2 cellular contexts compared by ENCODE assay signal in genomic region chr5:168302785-168303184, GRCh38.
TF ChIP-seq lines count a peak whose summit lies in the region.

No MANE protein-coding gene starts in this region.

TF ChIP-seq in SK-N-SH, 30 proteins besides CTCF, POLR2A, EP300 and RAD21:
- TF ChIP-seq USF2 (IDR thresholded peaks at IDR 0.05; ENCODE audit: borderline replicate concordance, low read depth, low read length), result no peak
- 0 out of 2 replicates have a peak, but pooled peaks have one; percentile 11 for TF ChIP-seq JUND (IDR thresholded peaks at IDR 0.05)
- no peak for TF ChIP-seq TAF1 (IDR thresholded peaks at IDR 0.05; ENCODE audit: borderline replicate concordance, low read depth, low read length)
- TF ChIP-seq GATA2 (CRISPR knock-in tag; IDR thresholded peaks at IDR 0.05), result no peak
- no peak for TF ChIP-seq IRF3 (IDR thresholded peaks at IDR 0.05; ENCODE audit: low read depth, low read length)
- TF ChIP-seq ZBTB33 (IDR thresholded peaks at IDR 0.05; ENCODE audit: borderline replicate concordance, low read depth), result no peak
- no peak for TF ChIP-seq SMC3 (IDR thresholded peaks at IDR 0.05; ENCODE audit: low read depth, low read length)
- no peak for TF ChIP-seq POLR2AphosphoS5 (IDR thresholded peaks at IDR 0.05; ENCODE audit: low read depth, low read length)
- peak; percentile 62 for TF ChIP-seq TCF12 (IDR thresholded peaks at IDR 0.05)
- peak; percentile 39; the same call in 1 of the 2 replicates for TF ChIP-seq FOSL2 (IDR thresholded peaks at IDR 0.05; ENCODE audit: borderline replicate concordance, low read depth)
- TF ChIP-seq FOXM1 (IDR thresholded peaks at IDR 0.05; ENCODE audit: low read depth), result no peak
- TF ChIP-seq PBX3 (IDR thresholded peaks at IDR 0.05), result no peak
- no peak for TF ChIP-seq MEF2A (IDR thresholded peaks at IDR 0.05; ENCODE audit: borderline replicate concordance, low read depth)
- peak; percentile 56; the same call in 1 of the 2 replicates for TF ChIP-seq NFIC (IDR thresholded peaks at IDR 0.05; ENCODE audit: borderline replicate concordance)
- no peak for TF ChIP-seq GABPA (IDR thresholded peaks at IDR 0.05; ENCODE audit: low read depth)
- no peak for TF ChIP-seq RXRA (IDR thresholded peaks at IDR 0.05; ENCODE audit: borderline replicate concordance, low read depth)

TF ChIP-seq in HEK293T, 16 proteins besides CTCF, POLR2A, EP300 and RAD21 (continued from another document):
- TF ChIP-seq FOXM1 (IDR thresholded peaks at IDR 0.05; ENCODE audit: borderline replicate concordance), result no peak
- TF ChIP-seq SP1 (IDR thresholded peaks at IDR 0.05), result no peak
- no peak for TF ChIP-seq BHLHE40 (IDR thresholded peaks at IDR 0.05; ENCODE audit: borderline replicate concordance)
- no peak for TF ChIP-seq NFRKB (IDR thresholded peaks at IDR 0.05)
- TF ChIP-seq FOXA1 (IDR thresholded peaks at IDR 0.05), result no peak
- TF ChIP-seq PKNOX1 (IDR thresholded peaks at IDR 0.05), result no peak
- no peak for TF ChIP-seq CTBP1 (IDR thresholded peaks at IDR 0.05; ENCODE audit: borderline replicate concordance)
